In the genomic region with DNA sequence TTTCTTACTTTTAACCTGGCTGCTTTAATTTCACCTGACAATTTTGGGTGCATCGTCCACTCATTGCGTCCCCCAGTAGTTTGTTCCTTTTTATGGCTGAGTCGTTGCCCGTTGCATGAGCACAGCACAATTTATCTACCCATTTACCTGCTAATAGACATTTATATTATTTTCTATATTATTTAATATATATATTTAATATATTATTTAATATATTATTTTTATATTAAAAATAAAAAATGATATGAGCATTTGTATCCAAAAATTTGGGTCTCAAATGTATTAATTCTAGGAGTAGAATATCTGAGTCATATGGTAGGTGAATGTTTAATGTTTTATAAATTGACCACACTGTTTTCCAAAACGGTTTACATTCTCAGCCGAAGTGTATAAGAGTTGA, we compare ENCODE assay signal across 28 cellular contexts.
"Had no signal": no experiment of that assay in that cellular context is flagged by ENCODE, and none has a peak within 500 bp of the region (broad histone marks: within the 10 kb centered on the region; RNA-seq: fewer than 3 reads in every experiment).

No MANE protein-coding gene starts in this region.

- H3K27ac ChIP-seq: stomach, suprapubic skin, testis, thoracic aorta, thyroid gland, tibial artery, tibial nerve, upper lobe of left lung, upper lobe of right lung, vagina had no signal

- H3K27me3 ChIP-seq: stomach, suprapubic skin, testis, thyroid gland, tibial artery, tibial nerve, transverse colon, upper lobe of left lung, vagina had no signal

- FAIRE-seq: urothelium cell line had no signal

- H3K4me3 Mint-ChIP-seq: stimulated activated effector memory CD8-positive, alpha-beta T cell treated with anti-CD3 and anti-CD28 coated beads, Interleukin-12 subunit alpha, Interleukin-12 subunit beta, amount 100 ng/mL, for 72 hours; stimulated activated memory B cell treated with anti-CD40 and anti-IgM and Interleukin-4, amounts not matched to agents 10 μg/mL and 1 μg/mL and 100 μg/mL, for 72 hours; stimulated activated naive B cell treated with anti-CD40 and anti-IgM and Interleukin-4, amounts not matched to agents 10 μg/mL and 1 μg/mL and 100 μg/mL, for 72 hours; stimulated activated naive CD8-positive, alpha-beta T cell treated with anti-CD3 and anti-CD28 coated beads, Interleukin-15, amount 100 ng/mL, for 72 hours; stimulated activated naive CD8-positive, alpha-beta T cell treated with anti-CD3 and anti-CD28 coated beads, Interleukin-15, Interleukin-2, amounts not matched to agents 100 ng/mL and 50 ng/mL, for 24 hours; type B pancreatic cell had no signal

- H3K36me3 Mint-ChIP-seq: stimulated activated effector memory CD8-positive, alpha-beta T cell treated with anti-CD3 and anti-CD28 coated beads, Interleukin-12 subunit alpha, Interleukin-12 subunit beta, amount 100 ng/mL, for 72 hours; stimulated activated memory B cell treated with anti-CD40 and anti-IgM and Interleukin-4, amounts not matched to agents 10 μg/mL and 1 μg/mL and 100 μg/mL, for 72 hours; stimulated activated naive B cell treated with anti-CD40 and anti-IgM and Interleukin-4, amounts not matched to agents 10 μg/mL and 1 μg/mL and 100 μg/mL, for 72 hours; type B pancreatic cell had no signal

- H3K36me3 ChIP-seq: stomach, suprapubic skin, thoracic aorta, thyroid gland, tibial artery, tibial nerve, transverse colon, upper lobe of left lung, upper lobe of right lung, vagina had no signal

- H3K9me3 ChIP-seq: stomach, suprapubic skin, testis, thoracic aorta, thyroid gland, tibial artery, tibial nerve, transverse colon, upper lobe of left lung, upper lobe of right lung, vagina had no signal

- ATAC-seq: stimulated activated effector memory CD8-positive, alpha-beta T cell treated with anti-CD3 and anti-CD28 coated beads, Interleukin-12 subunit alpha, Interleukin-12 subunit beta, amount 100 ng/mL, for 72 hours; stimulated activated memory B cell treated with anti-CD40 and anti-IgM and Interleukin-4, amounts not matched to agents 10 μg/mL and 1 μg/mL and 100 μg/mL, for 72 hours; stimulated activated naive B cell treated with anti-CD40 and anti-IgM and Interleukin-4, amounts not matched to agents 10 μg/mL and 1 μg/mL and 100 μg/mL, for 72 hours; stimulated activated naive CD8-positive, alpha-beta T cell treated with anti-CD3 and anti-CD28 coated beads, Interleukin-15, amount 100 ng/mL, for 72 hours; stimulated activated naive CD8-positive, alpha-beta T cell treated with anti-CD3 and anti-CD28 coated beads, Interleukin-15, Interleukin-2, amounts not matched to agents 100 U/mL and 50 U/mL, for 24 hours; upper lobe of right lung had no signal

- H3K9me3 Mint-ChIP-seq: stimulated activated effector memory CD8-positive, alpha-beta T cell treated with anti-CD3 and anti-CD28 coated beads, Interleukin-12 subunit alpha, Interleukin-12 subunit beta, amount 100 ng/mL, for 72 hours; stimulated activated memory B cell treated with anti-CD40 and anti-IgM and Interleukin-4, amounts not matched to agents 10 μg/mL and 1 μg/mL and 100 μg/mL, for 72 hours; stimulated activated naive B cell treated with anti-CD40 and anti-IgM and Interleukin-4, amounts not matched to agents 10 μg/mL and 1 μg/mL and 100 μg/mL, for 72 hours; stimulated activated naive CD8-positive, alpha-beta T cell treated with anti-CD3 and anti-CD28 coated beads, Interleukin-15, amount 100 ng/mL, for 72 hours; stimulated activated naive CD8-positive, alpha-beta T cell treated with anti-CD3 and anti-CD28 coated beads, Interleukin-15, Interleukin-2, amounts not matched to agents 100 ng/mL and 50 ng/mL, for 24 hours; type B pancreatic cell had no signal

- DNase-seq: stimulated activated CD4-positive, alpha-beta T cell treated with anti-CD3 and anti-CD28 coated beads, Interleukin-2, amount 100 ng/mL, for 48 hours; stimulated activated CD4-positive, alpha-beta T cell treated with anti-CD3 and anti-CD28 coated beads, Interleukin-4, amount 100 ng/mL, for 1 hour; stimulated activated CD4-positive, alpha-beta T cell treated with anti-CD3 and anti-CD28 coated beads, Interleukin-4, amount 100 ng/mL, for 24 hours; stimulated activated CD4-positive, alpha-beta T cell treated with anti-CD3 and anti-CD28 coated beads, Interleukin-4, amount 100 ng/mL, for 4 hours; stimulated activated CD8-positive, alpha-beta memory T cell treated with anti-CD3 and anti-CD28 coated beads, Interleukin-4, amount 100 ng/mL, for 48 hours; stimulated activated naive B cell treated with anti-CD40 and anti-IgM and Interleukin-4, amounts not matched to agents 10 μg/mL and 1 μg/mL and 100 μg/mL, for 72 hours; stimulated activated naive CD4-positive, alpha-beta T cell; stimulated activated naive CD4-positive, alpha-beta T cell treated with Interleukin-2 at 50 U/mL for 16 hours; stimulated activated naive CD8-positive, alpha-beta T cell treated with anti-CD3 and anti-CD28 coated beads, Interleukin-15, amount 100 ng/mL, for 72 hours; stimulated activated naive CD8-positive, alpha-beta T cell treated with anti-CD3 and anti-CD28 coated beads, Interleukin-15, Interleukin-2, amounts not matched to agents 100 U/mL and 50 U/mL, for 24 hours; stomach; substantia nigra; testis; thyroid gland; tibial artery; transverse colon; trophoblast cell; upper lobe of left lung; upper lobe of right lung had no signal

- H3K4me1 ChIP-seq: thyroid gland, upper lobe of left lung, upper lobe of right lung had no signal

- H3K4me1 Mint-ChIP-seq: stimulated activated effector memory CD8-positive, alpha-beta T cell treated with anti-CD3 and anti-CD28 coated beads, Interleukin-12 subunit alpha, Interleukin-12 subunit beta, amount 100 ng/mL, for 72 hours; stimulated activated memory B cell treated with anti-CD40 and anti-IgM and Interleukin-4, amounts not matched to agents 10 μg/mL and 1 μg/mL and 100 μg/mL, for 72 hours; stimulated activated naive B cell treated with anti-CD40 and anti-IgM and Interleukin-4, amounts not matched to agents 10 μg/mL and 1 μg/mL and 100 μg/mL, for 72 hours had no signal

- H3K4me3 ChIP-seq: stomach, suprapubic skin, testis, thoracic aorta, thyroid gland, tibial artery, tibial nerve, transverse colon, upper lobe of left lung, upper lobe of right lung, vagina had no signal

- H3K27ac Mint-ChIP-seq: stimulated activated effector memory CD8-positive, alpha-beta T cell treated with anti-CD3 and anti-CD28 coated beads, Interleukin-12 subunit alpha, Interleukin-12 subunit beta, amount 100 ng/mL, for 72 hours; stimulated activated memory B cell treated with anti-CD40 and anti-IgM and Interleukin-4, amounts not matched to agents 10 μg/mL and 1 μg/mL and 100 μg/mL, for 72 hours; stimulated activated naive B cell treated with anti-CD40 and anti-IgM and Interleukin-4, amounts not matched to agents 10 μg/mL and 1 μg/mL and 100 μg/mL, for 72 hours; stimulated activated naive CD8-positive, alpha-beta T cell treated with anti-CD3 and anti-CD28 coated beads, Interleukin-15, amount 100 ng/mL, for 72 hours; stimulated activated naive CD8-positive, alpha-beta T cell treated with anti-CD3 and anti-CD28 coated beads, Interleukin-15, Interleukin-2, amounts not matched to agents 100 ng/mL and 50 ng/mL, for 24 hours; type B pancreatic cell had no signal
